In genomic region chr11:130428271-130428670, GRCh38 we compare ENCODE assay signal across 9 cellular contexts. TPM values are rescaled to one million over a fixed set of nuclear protein-coding genes. Genes with fewer than 3 reads are reported as not detected.
DNase-seq lines count a peak whose midpoint lies in the region; ATAC-seq and TF ChIP-seq lines count a peak whose summit lies in the region.
"Had no signal": no experiment of that assay in that cellular context is flagged by ENCODE, and none has a peak within 500 bp of the region (broad histone marks: within the 10 kb centered on the region; RNA-seq: fewer than 3 reads in every experiment).

ADAMTS8 (minus strand) TSS chr11:130428609; CDS start chr11:130428286, 323 bp downstream.

- H3K9ac ChIP-seq in MM.1S (ENCODE audit: low read length): no peak within 1 kb of the TSS

- DNase-seq in AG04450 (ENCODE audit: low read depth, low spot score): no peak
- DNase-seq in MM.1S: no peak
- peak; percentile 67 for DNase-seq in ecto neural progenitor cell (ENCODE audit: low spot score)
- no peak for DNase-seq in natural killer cell
- DNase-seq in GM10248 (ENCODE audit: extremely low spot score): no peak
- no peak for DNase-seq in epidermal melanocyte (ENCODE audit: insufficient read length, low spot score)
- no peak for DNase-seq in GM19240 (ENCODE audit: insufficient read length, low spot score)

- no peaks in the 10 kb centered on the region for H3K9me3 Mint-ChIP-seq in natural killer cell

- CTCF ChIA-PET in AG04450 (lab: Charles Lee): interaction anchor here (0.7 to 1.2 kb wide), 2 partner anchors 246 to 434 kb away, joined by 3 to 4 read pairs; no protein-coding TSS in a partner anchor
- CTCF ChIA-PET in GM10248 (lab: Yijun Ruan, JAX): interaction anchor here (18.4 kb wide), 1 partner anchor 437 kb away, joined by 447 read pairs; no protein-coding TSS in a partner anchor

- H3K9me2 ChIP-seq in MM.1S (replicated peaks; ENCODE audit: insufficient read depth, low read length): no peaks in the 10 kb centered on the region

- no peaks in the 10 kb centered on the region for H4K20me1 ChIP-seq in MM.1S (ENCODE audit: insufficient read depth, low read length)

- H3K4me3 Mint-ChIP-seq in natural killer cell: peak within 1 kb of the TSS; percentile 83

- H3K27ac ChIP-seq in AG04450 (ENCODE audit: low read depth, low read length): no peak within 1 kb of the TSS
- H3K27ac ChIP-seq in MM.1S (ENCODE audit: low read length): no peak within 1 kb of the TSS

- H3K4me1 Mint-ChIP-seq in natural killer cell: peaks cover 0 to 21% of the 10 kb centered on the region in 2 donors

- H3K4me3 ChIP-seq in AG04450 (ENCODE audit: low read depth, low read length): peak within 1 kb of the TSS; percentile 58
- H3K4me3 ChIP-seq in MM.1S (ENCODE audit: low read length): peak within 1 kb of the TSS; percentile 27; the same call in 1 of the 2 replicates
- H3K4me3 ChIP-seq: K562 had no signal

- H3K79me2 ChIP-seq in MM.1S (ENCODE audit: low read length): no peaks in the 10 kb centered on the region

- no peaks in the 10 kb centered on the region for H3F3A ChIP-seq in MM.1S (ENCODE audit: insufficient read depth, low read length)

- H3K36me3 Mint-ChIP-seq in natural killer cell: no peaks in the 10 kb centered on the region

- H3K27me3 ChIP-seq in AG04450 (ENCODE audit: control insufficient read depth, insufficient read depth, low read length): peaks cover 66% of the 10 kb centered on the region
- H3K27me3 ChIP-seq in MM.1S (replicated peaks; ENCODE audit: insufficient read depth, low read length): peaks cover 49% of the 10 kb centered on the region

- POLR2A ChIA-PET in AG04450 (lab: Yijun Ruan, JAX): interaction anchor here (1.0 to 1.3 kb wide), 2 partner anchors 38 to 45 kb away, joined by 4 to 6 read pairs; no protein-coding TSS in a partner anchor
- POLR2A ChIA-PET in GM10248 (lab: Yijun Ruan, JAX): no interaction called here

- TF ChIP-seq CTCF in AG04450 (IDR thresholded peaks at IDR 0.05; ENCODE audit: low read depth, low read length) (no peak), MM.1S (IDR thresholded peaks at IDR 0.05; ENCODE audit: low read length) (no peak), natural killer cell (IDR thresholded peaks at IDR 0.05) (no peak), GM10248 (IDR thresholded peaks at IDR 0.05; ENCODE audit: control extremely low read depth, extremely low read depth, low read depth, missing control alignments) (no peak)

- H3K27ac Mint-ChIP-seq in natural killer cell: no peak within 1 kb of the TSS

- peak within 1 kb of the TSS; percentile 76 for H3K4me2 ChIP-seq in MM.1S (ENCODE audit: low read depth, low read length)

- H3K9me3 ChIP-seq in AG04450 (ENCODE audit: control insufficient read depth, insufficient read depth, low read length) (no peaks in the 10 kb centered on the region; the same call in 1 of the 2 replicates), MM.1S (replicated peaks; ENCODE audit: insufficient read depth, low read length) (no peaks in the 10 kb centered on the region)

- intact Hi-C loops in natural killer cell (cut with micrococcal nuclease): no loop called here

- ATAC-seq in natural killer cell (peak in 2 of 3 donors; percentile 33 to 45), HG03135 (IDR thresholded peaks at IDR 0.05; ENCODE audit: unreplicated experiment) (no peak)
- ATAC-seq: K562 had no signal

- no peaks in the 10 kb centered on the region for H3K4me1 ChIP-seq in MM.1S (ENCODE audit: low read length)

- peaks cover 47 to 48% of the 10 kb centered on the region in 2 donors for H3K27me3 Mint-ChIP-seq in natural killer cell (ENCODE audit: low read depth in 2 of 2)

- H2AFZ ChIP-seq in MM.1S (ENCODE audit: low read length): no peak within 1 kb of the TSS

- H3K36me3 ChIP-seq in MM.1S (replicated peaks; ENCODE audit: insufficient read depth, low read length): no peaks in the 10 kb centered on the region

RNA-seq across cellular contexts. Expression of gene ADAMTS8, which starts in this region (rescaled TPM):
- 17.6 and 19.8 TPM in 2 replicates for polyA plus RNA-seq in AG04450 (2011; rRNA removed)
- 9.3 and 14.1 TPM in 2 replicates for polyA minus RNA-seq in AG04450 (2011; rRNA and poly(A)+ RNA removed)
- not detected for total RNA-seq in natural killer cell
- total RNA-seq: K562 had no signal
- polyA plus RNA-seq: K562 had no signal

Comparison
In these comparisons a context has a peak if more than half of its experiments do, and no peak if none do; other contexts are left out.
1. Peak in ATAC-seq in natural killer cell; RNA of the gene not detected or under 1 TPM.